ENCODE assay signal across 11 cellular contexts in genomic region chr6:10416863-10417641, GRCh38. TPM values are rescaled to one million over a fixed set of nuclear protein-coding genes. Genes with fewer than 3 reads are reported as not detected.
DNase-seq lines count a peak whose midpoint lies in the region; ATAC-seq and TF ChIP-seq lines count a peak whose summit lies in the region.
"Had no signal": no experiment of that assay in that cellular context is flagged by ENCODE, and none has a peak within 500 bp of the region (broad histone marks: within the 10 kb centered on the region; RNA-seq: fewer than 3 reads in every experiment).

No MANE protein-coding gene starts in this region.

- H2BK5ac ChIP-seq in trophoblast cell (ENCODE audit: low read depth, low read length, poor library complexity): peak overlapping the region; percentile 50

- H3K27me3 ChIP-seq in trophoblast cell (ENCODE audit: insufficient read depth, low read length) (peaks cover 8% of the 10 kb centered on the region), HAP-1 (ENCODE audit: low read depth) (no peaks in the 10 kb centered on the region)

- peaks cover 17% of the 10 kb centered on the region for H3K4me1 Mint-ChIP-seq in T-helper 2 cell treated with Interferon-gamma antibody and Interleukin-4, amounts not matched to agents 5 μg/mL and 100 μg/mL, for 36 hours (ENCODE audit: low read depth)
- peaks cover 7% of the 10 kb centered on the region for H3K4me1 Mint-ChIP-seq in T-helper 17 cell
- peaks cover 7% of the 10 kb centered on the region for H3K4me1 Mint-ChIP-seq in glutamatergic neuron (ENCODE audit: low read depth, unreplicated experiment)

- peaks cover 20 to 34% of the 10 kb centered on the region in 2 experiments for H3K4me1 ChIP-seq in trophoblast cell (ENCODE audit: control insufficient read depth in 1 of 2, insufficient read depth in 2 of 2, low read length in 2 of 2)
- peaks cover 5% of the 10 kb centered on the region for H3K4me1 ChIP-seq in HAP-1

- H3K4ac ChIP-seq in trophoblast cell (ENCODE audit: low read depth, low read length): peak overlapping the region; percentile 97

- H3K23ac ChIP-seq in trophoblast cell (ENCODE audit: low read length): no peak overlapping the region

- peak overlapping the region; percentile 49 for H4K8ac ChIP-seq in trophoblast cell (ENCODE audit: low read depth, low read length)

- peak overlapping the region; percentile 31 for H2AK5ac ChIP-seq in trophoblast cell (ENCODE audit: low read length)

- no peak for TF ChIP-seq CTCF in glutamatergic neuron (IDR thresholded peaks at IDR 0.05; ENCODE audit: partially characterized antibody, unreplicated experiment)

- peak overlapping the region; percentile 90 for H3K18ac ChIP-seq in trophoblast cell (ENCODE audit: low read length)

- peaks cover 91% of the 10 kb centered on the region for H3K27me3 Mint-ChIP-seq in T-helper 2 cell treated with Interferon-gamma antibody and Interleukin-4, amounts not matched to agents 5 μg/mL and 100 μg/mL, for 36 hours (ENCODE audit: low read depth)
- H3K27me3 Mint-ChIP-seq in T-helper 17 cell (peaks cover 73% of the 10 kb centered on the region), glutamatergic neuron (ENCODE audit: unreplicated experiment) (peaks cover 49% of the 10 kb centered on the region)

- H3K79me2 ChIP-seq in trophoblast cell (ENCODE audit: control insufficient read depth, insufficient read depth, low read length, poor library complexity): peaks cover 62% of the 10 kb centered on the region

- H2AFZ ChIP-seq in trophoblast cell (ENCODE audit: insufficient read depth, low read length, poor library complexity): peak overlapping the region; percentile 13

- H3K79me1 ChIP-seq in trophoblast cell (ENCODE audit: low read length): peaks cover 81% of the 10 kb centered on the region

- H3K27ac ChIP-seq in trophoblast cell (ENCODE audit: low read depth, low read length): peak overlapping the region; percentile 97

- H4K91ac ChIP-seq in trophoblast cell (ENCODE audit: low read depth, low read length): peak overlapping the region; percentile 95

- peak overlapping the region; percentile 70 for H3K4me3 ChIP-seq in trophoblast cell (ENCODE audit: low read depth, low read length)
- H3K4me3 ChIP-seq in HAP-1: no peak overlapping the region
- H3K4me3 ChIP-seq: A549 had no signal

- peak overlapping the region; percentile 42 for H3K4me3 Mint-ChIP-seq in T-helper 2 cell treated with Interferon-gamma antibody and Interleukin-4, amounts not matched to agents 5 μg/mL and 100 μg/mL, for 36 hours
- H3K4me3 Mint-ChIP-seq in T-helper 17 cell (peak overlapping the region; percentile 67), glutamatergic neuron (ENCODE audit: unreplicated experiment) (no peak overlapping the region)
- H3K4me3 Mint-ChIP-seq: activated CD4-positive, alpha-beta memory T cell treated with anti-CD3 and anti-CD28 coated beads, Interleukin-2, amount 10 ng/mL, durations not matched to agents 7 days and 5 days had no signal

- H3K36me3 ChIP-seq in trophoblast cell (ENCODE audit: control insufficient read depth in 1 of 2, insufficient read depth in 2 of 2, low read length in 2 of 2) (no peaks in the 10 kb centered on the region), HAP-1 (replicated peaks) (no peaks in the 10 kb centered on the region)

- peak overlapping the region; percentile 91 for H2BK120ac ChIP-seq in trophoblast cell (ENCODE audit: insufficient read depth, low read length, poor library complexity)

- H2BK12ac ChIP-seq in trophoblast cell (ENCODE audit: low read length): peak overlapping the region; percentile 53

- H3K9me3 Mint-ChIP-seq in T-helper 2 cell treated with Interferon-gamma antibody and Interleukin-4, amounts not matched to agents 5 μg/mL and 100 μg/mL, for 36 hours: peaks cover 4% of the 10 kb centered on the region
- peaks cover 8% of the 10 kb centered on the region for H3K9me3 Mint-ChIP-seq in glutamatergic neuron (ENCODE audit: unreplicated experiment)
- H3K9me3 Mint-ChIP-seq: activated CD4-positive, alpha-beta memory T cell treated with anti-CD3 and anti-CD28 coated beads, Interleukin-2, amount 10 ng/mL, durations not matched to agents 7 days and 5 days had no signal

- in situ Hi-C loops in HAP-1 (cut with MboI; ENCODE audit: low sequenced_read_pairs): loop anchor here (10.0 kb wide), 1 partner anchor 392 kb away; no protein-coding TSS in a partner anchor

- peaks cover 12% of the 10 kb centered on the region for H3K36me3 Mint-ChIP-seq in T-helper 2 cell treated with Interferon-gamma antibody and Interleukin-4, amounts not matched to agents 5 μg/mL and 100 μg/mL, for 36 hours (ENCODE audit: low read depth)
- H3K36me3 Mint-ChIP-seq in T-helper 17 cell (ENCODE audit: low read depth): peaks cover 2% of the 10 kb centered on the region
- H3K36me3 Mint-ChIP-seq in glutamatergic neuron (ENCODE audit: unreplicated experiment): no peaks in the 10 kb centered on the region

- no peak for ATAC-seq in T-helper 17 cell
- ATAC-seq: A549 had no signal

- H3K9me3 ChIP-seq in T-helper 17 cell (ENCODE audit: control insufficient read depth, low read length, poor library complexity, severe bottlenecking) (peaks cover 2% of the 10 kb centered on the region), trophoblast cell (ENCODE audit: insufficient read depth, low read depth, low read length) (peaks cover 2% of the 10 kb centered on the region), HAP-1 (no peaks in the 10 kb centered on the region)
- H3K9me3 ChIP-seq: A549 had no signal

- WGBS in trophoblast cell (ENCODE audit: extremely low coverage, insufficient coverage, insufficient read length): no CpG with 5 or more reads among the region's 48 CpGs

- H3K9ac ChIP-seq in trophoblast cell (ENCODE audit: low read length): peak overlapping the region; percentile 88

- DNase-seq in T-helper 2 cell treated with Interferon-gamma antibody and Interleukin-4, amounts not matched to agents 5 μg/mL and 100 μg/mL, for 36 hours (ENCODE audit: low spot score): no peak
- DNase-seq in T-helper 2 cell: no peak
- DNase-seq in T-helper 17 cell: no peak
- DNase-seq in glutamatergic neuron: peak; percentile 41
- peak in 1 of 2 donors; percentile 54 for DNase-seq in trophoblast cell
- DNase-seq in anterior cingulate cortex (lab: John Stamatoyannopoulos, UW): no peak
- no peak for DNase-seq in NCI-H2196 (lab: John Stamatoyannopoulos, UW; ENCODE audit: unreplicated experiment)
- DNase-seq in HAP-1 (ENCODE audit: low spot score in 2 of 2): no peak
- DNase-seq: activated CD4-positive, alpha-beta memory T cell treated with anti-CD3 and anti-CD28 coated beads, Interleukin-2, amount 10 ng/mL, durations not matched to agents 7 days and 5 days; NCI-H2029 treated with DMSO at 0.1 percent for 48 hours had no signal

- H3K14ac ChIP-seq in trophoblast cell (ENCODE audit: low read length): peak overlapping the region; percentile 29

- peak overlapping the region; percentile 65 for H4K12ac ChIP-seq in trophoblast cell (ENCODE audit: low read depth, low read length)

- H3K4me2 ChIP-seq in trophoblast cell (ENCODE audit: low read length): peak overlapping the region; percentile 94
- H3K4me2 ChIP-seq: A549 had no signal

- H3K27ac Mint-ChIP-seq in T-helper 2 cell treated with Interferon-gamma antibody and Interleukin-4, amounts not matched to agents 5 μg/mL and 100 μg/mL, for 36 hours: peak overlapping the region; percentile 28
- H3K27ac Mint-ChIP-seq in T-helper 17 cell: peak overlapping the region; percentile 79
- no peak overlapping the region for H3K27ac Mint-ChIP-seq in glutamatergic neuron (ENCODE audit: unreplicated experiment)
- H3K27ac Mint-ChIP-seq: activated CD4-positive, alpha-beta memory T cell treated with anti-CD3 and anti-CD28 coated beads, Interleukin-2, amount 10 ng/mL, durations not matched to agents 7 days and 5 days had no signal

RNA-seq across cellular contexts. Expression of gene TFAP2A, which starts 2.2 kb away (rescaled TPM):
- total RNA-seq in T-helper 17 cell (under 1 TPM; 0.18 to 0.40 TPM), glutamatergic neuron (ENCODE audit: unreplicated experiment) (0.32 TPM)
- 329 and 338 TPM in 2 replicates for polyA plus RNA-seq in trophoblast cell (2013)
